2 cellular contexts compared by ENCODE assay signal in genomic region chr12:57654042-57654441, GRCh38.
TF ChIP-seq lines count a peak whose summit lies in the region.

No MANE protein-coding gene starts in this region.

TF ChIP-seq in HEK293, 187 proteins besides CTCF, POLR2A, EP300 and RAD21:
- TF ChIP-seq, protein P1, sequence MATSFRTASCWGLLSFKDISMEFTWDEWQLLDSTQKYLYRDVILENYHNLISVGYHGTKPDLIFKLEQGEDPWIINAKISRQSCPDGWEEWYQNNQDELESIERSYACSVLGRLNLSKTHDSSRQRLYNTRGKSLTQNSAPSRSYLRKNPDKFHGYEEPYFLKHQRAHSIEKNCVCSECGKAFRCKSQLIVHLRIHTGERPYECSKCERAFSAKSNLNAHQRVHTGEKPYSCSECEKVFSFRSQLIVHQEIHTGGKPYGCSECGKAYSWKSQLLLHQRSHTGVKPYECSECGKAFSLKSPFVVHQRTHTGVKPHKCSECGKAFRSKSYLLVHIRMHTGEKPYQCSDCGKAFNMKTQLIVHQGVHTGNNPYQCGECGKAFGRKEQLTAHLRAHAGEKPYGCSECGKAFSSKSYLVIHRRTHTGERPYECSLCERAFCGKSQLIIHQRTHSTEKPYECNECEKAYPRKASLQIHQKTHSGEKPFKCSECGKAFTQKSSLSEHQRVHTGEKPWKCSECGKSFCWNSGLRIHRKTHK (tag by site-specific recombination; IDR thresholded peaks at IDR 0.05) = 0 out of 2 replicates have a peak, but pooled peaks have one; percentile 18
- TF ChIP-seq ZNF777 (tag by site-specific recombination; IDR thresholded peaks at IDR 0.05; ENCODE audit: borderline replicate concordance) (no peak), SETDB1 (IDR thresholded peaks at IDR 0.05; ENCODE audit: insufficient read length, low read length) (peak; percentile 87)

TF ChIP-seq in endothelial cell of umbilical vein, 7 proteins besides CTCF, POLR2A, EP300 and RAD21:
- TF ChIP-seq, protein P2, sequence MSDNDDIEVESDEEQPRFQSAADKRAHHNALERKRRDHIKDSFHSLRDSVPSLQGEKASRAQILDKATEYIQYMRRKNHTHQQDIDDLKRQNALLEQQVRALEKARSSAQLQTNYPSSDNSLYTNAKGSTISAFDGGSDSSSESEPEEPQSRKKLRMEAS (IDR thresholded peaks at IDR 0.05; ENCODE audit: insufficient read depth, insufficient read length) = no peak
- TF ChIP-seq GATA2 (IDR thresholded peaks at IDR 0.05; ENCODE audit: insufficient read depth, insufficient read length, low read depth, low read length) (no peak), MYC (IDR thresholded peaks at IDR 0.05; ENCODE audit: low read depth, low read length) (no peak), EZH2 (IDR thresholded peaks at IDR 0.05; ENCODE audit: borderline replicate concordance, low read depth, low read length, severe bottlenecking) (no peak), POLR2AphosphoS5 (IDR thresholded peaks at IDR 0.05; ENCODE audit: insufficient read depth, low read depth, low read length) (no peak), JUN (IDR thresholded peaks at IDR 0.05; ENCODE audit: borderline replicate concordance, insufficient read depth, insufficient read length, low read depth) (no peak), FOS (IDR thresholded peaks at IDR 0.05; ENCODE audit: borderline replicate concordance, insufficient read depth, low read length) (no peak)
